20 cellular contexts compared by ENCODE assay signal in genomic region chr12:122355702-122356101, GRCh38.
DNase-seq lines count a peak whose midpoint lies in the region; FAIRE-seq and TF ChIP-seq lines count a peak whose summit lies in the region.
"Had no signal": no experiment of that assay in that cellular context is flagged by ENCODE, and none has a peak within 500 bp of the region (broad histone marks: within the 10 kb centered on the region; RNA-seq: fewer than 3 reads in every experiment).

No MANE protein-coding gene starts in this region.

- peaks cover 0 to 6% (median 4%) of the 10 kb centered on the region in 5 experiments for H3K9me3 Mint-ChIP-seq in brain
- H3K9me3 Mint-ChIP-seq: activated CD4-positive, alpha-beta T cell treated with anti-CD3 and anti-CD28 coated beads, Interleukin-2, amount 10 ng/mL, durations not matched to agents 24 days and 14 days; CD4-positive, alpha-beta memory T cell; naive thymus-derived CD8-positive, alpha-beta T cell had no signal

- H3K27ac ChIP-seq in temporal lobe (ENCODE audit: low read depth, low read length): peak overlapping the region; percentile 45
- H3K27ac ChIP-seq: adrenal gland, brain microvascular endothelial cell, epithelial cell of prostate, SK-N-MC, thoracic aorta, uterus had no signal

- peaks cover 5% of the 10 kb centered on the region for H3K4me1 Mint-ChIP-seq in brain

- H3K4me3 Mint-ChIP-seq in brain: peak overlapping the region in 1 of 5 experiments; percentile 48
- H3K4me3 Mint-ChIP-seq: activated CD4-positive, alpha-beta T cell treated with anti-CD3 and anti-CD28 coated beads, Interleukin-2, amount 10 ng/mL, durations not matched to agents 24 days and 14 days; activated CD8-positive, alpha-beta memory T cell treated with anti-CD3 and anti-CD28 coated beads, Interleukin-2, amount 10 ng/mL, durations not matched to agents 7 days and 5 days; CD4-positive, alpha-beta memory T cell; naive thymus-derived CD8-positive, alpha-beta T cell had no signal

- DNase-seq in SHP77 (lab: John Stamatoyannopoulos, UW): peak; percentile 9 to 23
- no peak for DNase-seq in SHP77 treated with DMSO at 0.1 percent for 48 hours (lab: John Stamatoyannopoulos, UW)
- DNase-seq in NCI-H524 treated with DMSO at 0.1 percent for 48 hours (lab: John Stamatoyannopoulos, UW): peak; percentile 52
- DNase-seq in HTR-8/SVneo (ENCODE audit: insufficient read length, low spot score): no peak
- DNase-seq in HuH-7 (ENCODE audit: low spot score): no peak
- DNase-seq in UCSD-AML1 (lab: John Stamatoyannopoulos, UW; ENCODE audit: unreplicated experiment): no peak
- DNase-seq: kidney had no signal

- H3K36me3 Mint-ChIP-seq in brain: peaks cover 77% of the 10 kb centered on the region

- no peak for TF ChIP-seq CTCF in brain (conservative IDR thresholded peaks at IDR 0.05)

- H3K27ac Mint-ChIP-seq in brain: peak overlapping the region in 4 of 5 experiments; percentile 20 to 99 (median 73)
- H3K27ac Mint-ChIP-seq: activated CD4-positive, alpha-beta T cell treated with anti-CD3 and anti-CD28 coated beads, Interleukin-2, amount 10 ng/mL, durations not matched to agents 24 days and 14 days; naive thymus-derived CD8-positive, alpha-beta T cell had no signal

- no peak for FAIRE-seq in HTR-8/SVneo (lab: Jason Lieb, UNC)
- FAIRE-seq: kidney, RCC 7860 had no signal

- H3K27me3 Mint-ChIP-seq in brain: peaks cover 3% of the 10 kb centered on the region
- H3K27me3 Mint-ChIP-seq: activated CD4-positive, alpha-beta T cell treated with anti-CD3 and anti-CD28 coated beads, Interleukin-2, amount 10 ng/mL, durations not matched to agents 24 days and 14 days; activated CD8-positive, alpha-beta memory T cell treated with anti-CD3 and anti-CD28 coated beads, Interleukin-2, amount 10 ng/mL, durations not matched to agents 7 days and 5 days; CD4-positive, alpha-beta memory T cell; naive thymus-derived CD8-positive, alpha-beta T cell had no signal

Comparison
In these comparisons a context has a peak if more than half of its experiments do, and no peak if none do; other contexts are left out.
1. DNase-seq: peak in SHP77 (2 of 2) and NCI-H524 treated with DMSO at 0.1 percent for 48 hours (single experiment); none in SHP77 treated with DMSO at 0.1 percent for 48 hours (single experiment), HTR-8/SVneo (single experiment), HuH-7 (single experiment) and UCSD-AML1 (single experiment).